In the genomic region with DNA sequence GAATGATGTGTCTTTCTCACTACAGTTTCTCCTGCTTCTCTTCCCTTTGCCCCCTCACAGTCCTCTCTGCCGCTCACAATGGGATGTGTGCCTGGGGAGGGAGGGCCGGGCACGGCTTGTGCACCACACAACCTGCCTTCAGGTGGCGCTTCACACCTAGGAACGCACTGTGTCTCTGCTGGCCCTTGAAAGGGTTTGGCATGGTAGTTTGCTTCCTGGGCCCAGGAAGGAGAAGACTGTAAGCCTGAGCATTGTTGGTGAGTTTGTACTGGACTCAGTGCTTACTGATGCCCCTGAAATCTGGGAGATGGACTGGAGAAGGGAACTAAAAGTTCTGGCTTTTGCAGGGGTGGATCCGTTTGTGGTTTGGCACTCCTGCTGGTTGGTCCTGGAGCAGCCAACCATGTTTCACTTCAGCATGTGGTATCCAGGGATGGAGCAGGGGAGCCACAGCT, we compare ENCODE assay signal across 8 cellular contexts. TPM values are rescaled to one million over a fixed set of nuclear protein-coding genes. Genes with fewer than 3 reads are reported as not detected.
DNase-seq lines count a peak whose midpoint lies in the region; ATAC-seq, FAIRE-seq and TF ChIP-seq lines count a peak whose summit lies in the region.
"Had no signal": no experiment of that assay in that cellular context is flagged by ENCODE, and none has a peak within 500 bp of the region (broad histone marks: within the 10 kb centered on the region; RNA-seq: fewer than 3 reads in every experiment).

No MANE protein-coding gene starts in this region.

- H3K79me2 ChIP-seq in Karpas-422 (ENCODE audit: low read length): no peaks in the 10 kb centered on the region

- H3K9ac ChIP-seq in Karpas-422 (ENCODE audit: low read length): no peak overlapping the region

- peak; percentile 40 for TF ChIP-seq CTCF in GM10248 (IDR thresholded peaks at IDR 0.05; ENCODE audit: control extremely low read depth, extremely low read depth, low read depth, missing control alignments)
- TF ChIP-seq CTCF in pancreas (IDR thresholded peaks at IDR 0.05): peak in 3 of 4 donors; percentile 33 to 55 (median 34)

- H3K9me3 ChIP-seq in Karpas-422 (ENCODE audit: low read length) (no peaks in the 10 kb centered on the region), pancreas (no peaks in the 10 kb centered on the region)

- no peak overlapping the region for H2AFZ ChIP-seq in Karpas-422 (ENCODE audit: low read length)

- CTCF ChIA-PET in GM10248 (lab: Yijun Ruan, JAX): interaction anchor here (1.0 to 1.7 kb wide), 3 partner anchors 11 to 255 kb away, joined by 3 to 7 read pairs (median 4); no protein-coding TSS in a partner anchor

- H3K27ac ChIP-seq in Karpas-422 (ENCODE audit: low read length) (no peak overlapping the region), pancreas (no peak overlapping the region)

- DNase-seq in GM10248 (ENCODE audit: extremely low spot score): peak; percentile 45
- DNase-seq in Karpas-422: peak; percentile 79
- DNase-seq in cerebellar cortex (ENCODE audit: low spot score): peak; percentile 37
- peak; percentile 58 to 78 (median 70) for DNase-seq in pancreas
- no peak for DNase-seq in activated gamma-delta T cell (lab: John Stamatoyannopoulos, UW)

- H3K36me3 ChIP-seq in Karpas-422 (ENCODE audit: insufficient read depth, low read length): no peaks in the 10 kb centered on the region
- H3K36me3 ChIP-seq in pancreas: no peaks in the 10 kb centered on the region

- no peak overlapping the region for H3K4me2 ChIP-seq in Karpas-422 (ENCODE audit: low read depth, low read length, poor library complexity, severe bottlenecking)

- no peaks in the 10 kb centered on the region for H3K9me2 ChIP-seq in Karpas-422 (replicated peaks; ENCODE audit: insufficient read depth, low read length)

- POLR2A ChIA-PET in GM10248 (lab: Yijun Ruan, JAX): no interaction called here

- ATAC-seq in pancreas (peak; percentile 77 to 91 (median 87)), GM18868 (IDR thresholded peaks at IDR 0.05; ENCODE audit: unreplicated experiment) (no peak), GM19035 (IDR thresholded peaks at IDR 0.05; ENCODE audit: unreplicated experiment) (no peak)

- H3K4me3 ChIP-seq in Karpas-422 (ENCODE audit: low read length): no peak overlapping the region
- H3K4me3 ChIP-seq in pancreas: no peak overlapping the region

- 41 to 43% methylated on average over 6 of the region's 6 CpGs for WGBS in pancreas, 2 donors

- intact Hi-C loops in pancreas (cut with DNase I): no loop called here

- no peak for FAIRE-seq in pancreas (lab: Jason Lieb, UNC)

- peaks cover 9% of the 10 kb centered on the region for H3K4me1 ChIP-seq in Karpas-422 (ENCODE audit: low read length)
- peaks cover 0 to 9% (median 0%) of the 10 kb centered on the region in 3 donors for H3K4me1 ChIP-seq in pancreas

- H3K27me3 ChIP-seq in Karpas-422 (ENCODE audit: low read length) (no peaks in the 10 kb centered on the region), pancreas (no peaks in the 10 kb centered on the region)

- H4K20me1 ChIP-seq in Karpas-422 (ENCODE audit: insufficient read depth, low read depth, low read length): no peaks in the 10 kb centered on the region

RNA-seq across cellular contexts. Expression of gene ALPK3, which starts 9.2 kb away (rescaled TPM):
- under 0.01 and 0.07 TPM in 2 replicates for total RNA-seq in Karpas-422 (2014; rRNA removed; shearing (Covaris generic); ENCODE audit: low replicate concordance)
- total RNA-seq in pancreas: 10 to 100 TPM in 3 of 6 donors, 1 to 10 TPM in 3; 3.2 to 23.7 (median 8.1) TPM
- polyA plus RNA-seq in pancreas: 10 to 100 TPM in 1 of 2 donors, 1 to 10 TPM in 1; 8.1 to 13.0 TPM

RNA-seq across cellular contexts. Expression of gene SLC28A1, which starts 58.1 kb away (rescaled TPM):
- total RNA-seq in Karpas-422 (2014; rRNA removed; shearing (Covaris generic); ENCODE audit: low replicate concordance): not detected in 2 replicates
- total RNA-seq in pancreas: under 1 TPM in 3 of 6 donors, not detected in 3; 0.08 to 0.21 (median 0.19) TPM
- under 1 TPM; 0.02 to 0.11 TPM for polyA plus RNA-seq in pancreas
- total RNA-seq: activated CD8-positive, alpha-beta memory T cell treated with anti-CD3 and anti-CD28 coated beads for 36 hours had no signal

Comparison
In these comparisons a context has a peak if more than half of its experiments do, and no peak if none do; other contexts are left out.
1. ATAC-seq: peak in pancreas (4 of 4); none in GM18868 (single experiment) and GM19035 (single experiment).